In genomic region chr4:88697113-88697512, GRCh38 we compare ENCODE assay signal across 8 cellular contexts. TPM values are rescaled to one million over a fixed set of nuclear protein-coding genes. Genes with fewer than 3 reads are reported as not detected.
DNase-seq lines count a peak whose midpoint lies in the region; ATAC-seq and TF ChIP-seq lines count a peak whose summit lies in the region.

No MANE protein-coding gene starts in this region.

- TF ChIP-seq POLR2A in upper lobe of left lung (IDR thresholded peaks at IDR 0.05): no peak

- peak; percentile 6 for ATAC-seq in GM19455 (IDR thresholded peaks at IDR 0.05; ENCODE audit: unreplicated experiment)
- ATAC-seq in upper lobe of left lung (ENCODE audit: low FRiP score in 2 of 2): peak in 1 of 2 donors; percentile 66
- ATAC-seq in HG02852 (IDR thresholded peaks at IDR 0.05; ENCODE audit: unreplicated experiment): no peak

- TF ChIP-seq CTCF in upper lobe of left lung (IDR thresholded peaks at IDR 0.05): no peak

- no peaks in the 10 kb centered on the region for H3K4me1 ChIP-seq in effector memory CD4-positive, alpha-beta T cell (ENCODE audit: control insufficient read depth, insufficient read depth, low read length, poor library complexity, severe bottlenecking)
- no peaks in the 10 kb centered on the region for H3K4me1 ChIP-seq in upper lobe of left lung

- H3K4me3 ChIP-seq in effector memory CD4-positive, alpha-beta T cell (ENCODE audit: insufficient read depth, low read depth, low read length, poor library complexity, severe bottlenecking): peak overlapping the region; percentile 61
- H3K4me3 ChIP-seq in upper lobe of left lung: peak overlapping the region; percentile 25 to 61 (median 52)

- H3K27ac Mint-ChIP-seq in T-helper 2 cell treated with Interferon-gamma antibody and Interleukin-4, amounts not matched to agents 5 μg/mL and 100 μg/mL, for 36 hours: peak overlapping the region; percentile 76

- peak overlapping the region; percentile 68 for H3K27ac ChIP-seq in effector memory CD4-positive, alpha-beta T cell (ENCODE audit: insufficient read depth, low read length, poor library complexity, severe bottlenecking)
- peak overlapping the region; percentile 47 to 71 (median 66) for H3K27ac ChIP-seq in upper lobe of left lung

- DNase-seq in T-helper 2 cell treated with Interferon-gamma antibody and Interleukin-4, amounts not matched to agents 5 μg/mL and 100 μg/mL, for 36 hours (ENCODE audit: low spot score): no peak
- DNase-seq in effector memory CD4-positive, alpha-beta T cell: peak in 1 of 3 donors; percentile 12
- DNase-seq in mucosa of gallbladder (ENCODE audit: low spot score) (peak; percentile 10), upper lobe of left lung (peak in 1 of 2 donors; percentile 64), NK-92 (lab: John Stamatoyannopoulos, UW; ENCODE audit: unreplicated experiment) (no peak), NCI-H1105 (lab: John Stamatoyannopoulos, UW) (no peak)

- peak overlapping the region; percentile 88 for H3K4me3 Mint-ChIP-seq in T-helper 2 cell treated with Interferon-gamma antibody and Interleukin-4, amounts not matched to agents 5 μg/mL and 100 μg/mL, for 36 hours

- no peaks in the 10 kb centered on the region for H3K9me3 ChIP-seq in effector memory CD4-positive, alpha-beta T cell (ENCODE audit: control insufficient read depth, low read length)
- no peaks in the 10 kb centered on the region for H3K9me3 ChIP-seq in upper lobe of left lung

- no peaks in the 10 kb centered on the region for H3K27me3 Mint-ChIP-seq in T-helper 2 cell treated with Interferon-gamma antibody and Interleukin-4, amounts not matched to agents 5 μg/mL and 100 μg/mL, for 36 hours (ENCODE audit: low read depth)

- 56% methylated on average over 17 of the region's 17 CpGs for WGBS in upper lobe of left lung, 2 donors

- H3K4me1 Mint-ChIP-seq in T-helper 2 cell treated with Interferon-gamma antibody and Interleukin-4, amounts not matched to agents 5 μg/mL and 100 μg/mL, for 36 hours (ENCODE audit: low read depth): peaks cover 14% of the 10 kb centered on the region

- no peaks in the 10 kb centered on the region for H3K27me3 ChIP-seq in effector memory CD4-positive, alpha-beta T cell (replicated peaks; ENCODE audit: control insufficient read depth, insufficient read depth, low read length, poor library complexity, severe bottlenecking)
- H3K27me3 ChIP-seq in upper lobe of left lung: no peaks in the 10 kb centered on the region

- TF ChIP-seq EP300 in upper lobe of left lung (IDR thresholded peaks at IDR 0.05): no peak

- no peaks in the 10 kb centered on the region for H3K9me3 Mint-ChIP-seq in T-helper 2 cell treated with Interferon-gamma antibody and Interleukin-4, amounts not matched to agents 5 μg/mL and 100 μg/mL, for 36 hours

- H3K36me3 Mint-ChIP-seq in T-helper 2 cell treated with Interferon-gamma antibody and Interleukin-4, amounts not matched to agents 5 μg/mL and 100 μg/mL, for 36 hours (ENCODE audit: low read depth): peaks cover 8% of the 10 kb centered on the region

- no peaks in the 10 kb centered on the region for H3K36me3 ChIP-seq in effector memory CD4-positive, alpha-beta T cell (ENCODE audit: control insufficient read depth, insufficient read depth, low read length)
- H3K36me3 ChIP-seq in upper lobe of left lung: peaks cover 0 to 22% (median 0%) of the 10 kb centered on the region in 4 donors

RNA-seq across cellular contexts. Expression of gene NAP1L5, which starts 0.5 kb away (rescaled TPM):
- total RNA-seq in mucosa of gallbladder (8.5 TPM), upper lobe of left lung (1 to 10 TPM in 5 of 6 donors, not detected in 1; 1.5 to 3.0 (median 2.8) TPM)
